ENCODE assay signal across 22 cellular contexts in the genomic region with DNA sequence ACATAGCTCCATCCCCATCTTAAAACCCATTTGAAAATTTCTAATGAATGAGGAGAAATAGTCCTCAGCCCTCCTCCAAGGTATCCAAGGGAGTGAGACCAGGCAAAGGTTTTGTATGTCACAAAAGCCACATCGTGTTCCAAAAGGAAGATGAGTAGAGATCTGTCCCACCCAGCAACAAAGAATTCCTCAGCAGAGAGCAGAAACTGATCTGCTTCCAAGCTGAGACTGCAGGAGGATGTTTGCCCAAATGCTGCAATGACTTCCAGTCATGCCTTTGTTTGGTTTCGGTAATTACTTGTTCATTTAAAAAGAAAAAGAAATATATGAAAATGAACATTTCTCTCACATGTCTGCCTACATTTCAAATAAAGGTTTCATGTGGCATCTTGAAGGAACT.
"Had no signal": no experiment of that assay in that cellular context is flagged by ENCODE, and none has a peak within 500 bp of the region (broad histone marks: within the 10 kb centered on the region; RNA-seq: fewer than 3 reads in every experiment).

No MANE protein-coding gene starts in this region.

- H3K27ac Mint-ChIP-seq: activated B cell treated with CpG ODN at 0.5 μM for 24 hours; activated CD4-positive, alpha-beta memory T cell treated with anti-CD3 and anti-CD28 coated beads for 36 hours; activated CD4-positive, alpha-beta T cell treated with anti-CD3 and anti-CD28 coated beads, Interleukin-2, amount 10 ng/mL, durations not matched to agents 7 days and 5 days; activated naive CD4-positive, alpha-beta T cell treated with anti-CD3 and anti-CD28 coated beads for 36 hours; activated naive CD8-positive, alpha-beta T cell; activated T-helper 17 cell treated with anti-CD3 and anti-CD28 coated beads, Interleukin-2, amount 50 U/mL, for 72 hours; T-helper 1 cell treated with Interleukin-12 subunit alpha and Interleukin-12 subunit beta and Interleukin-4 antibody, amounts not matched to agents 30 μg/mL and 1 μg/mL, for 36 hours had no signal

- H3K4me1 Mint-ChIP-seq: activated B cell treated with CpG ODN at 0.5 μM for 24 hours; activated CD4-positive, alpha-beta T cell treated with anti-CD3 and anti-CD28 coated beads, Interleukin-2, amount 10 ng/mL, durations not matched to agents 7 days and 5 days; activated T-helper 17 cell treated with anti-CD3 and anti-CD28 coated beads, Interleukin-2, amount 50 U/mL, for 72 hours had no signal

- H3K27ac ChIP-seq: PC-9 had no signal

- H3K4me2 ChIP-seq: PC-9 had no signal

- DNase-seq: activated B cell treated with CpG ODN at 0.5 μM for 24 hours; activated CD4-positive, alpha-beta memory T cell treated with anti-CD3 and anti-CD28 coated beads for 36 hours; activated CD4-positive, alpha-beta T cell treated with anti-CD3 and anti-CD28 coated beads, Interleukin-2, amount 10 ng/mL, durations not matched to agents 7 days and 5 days; activated gamma-delta T cell; activated naive CD4-positive, alpha-beta T cell treated with anti-CD3 and anti-CD28 coated beads for 36 hours; activated T-cell treated with anti-CD3 and anti-CD28 coated beads for 4 hours; activated T-cell treated with anti-CD3 and anti-CD28 coated beads, Interleukin-2, amount 50 U/mL, for 48 hours; anterior cingulate cortex; central memory CD4-positive, alpha-beta T cell; MM.1S; NCI-H1092; NCI-H1436; NCI-H1694 treated with DMSO at 0.1 percent for 48 hours; NCI-H2029 treated with DMSO at 0.1 percent for 48 hours; NCI-H446; NCI-H524; PC-9; SHP77 treated with DMSO at 0.1 percent for 48 hours; T-helper 9 cell had no signal

- H2AFZ ChIP-seq: PC-9 had no signal

- H3K36me3 Mint-ChIP-seq: activated naive CD8-positive, alpha-beta T cell had no signal

- H3K4me3 Mint-ChIP-seq: activated B cell treated with CpG ODN at 0.5 μM for 24 hours; activated CD4-positive, alpha-beta memory T cell treated with anti-CD3 and anti-CD28 coated beads for 36 hours; activated CD4-positive, alpha-beta T cell treated with anti-CD3 and anti-CD28 coated beads, Interleukin-2, amount 10 ng/mL, durations not matched to agents 7 days and 5 days; activated naive CD4-positive, alpha-beta T cell treated with anti-CD3 and anti-CD28 coated beads for 36 hours; activated naive CD8-positive, alpha-beta T cell; activated T-helper 17 cell treated with anti-CD3 and anti-CD28 coated beads, Interleukin-2, amount 50 U/mL, for 72 hours; T-helper 1 cell treated with Interleukin-12 subunit alpha and Interleukin-12 subunit beta and Interleukin-4 antibody, amounts not matched to agents 30 μg/mL and 1 μg/mL, for 36 hours had no signal

- H3K9me3 Mint-ChIP-seq: activated B cell treated with CpG ODN at 0.5 μM for 24 hours; T-helper 1 cell treated with Interleukin-12 subunit alpha and Interleukin-12 subunit beta and Interleukin-4 antibody, amounts not matched to agents 30 μg/mL and 1 μg/mL, for 36 hours had no signal

- ATAC-seq: activated T-helper 17 cell treated with anti-CD3 and anti-CD28 coated beads, Interleukin-2, amount 50 U/mL, for 72 hours had no signal

- H3K4me3 ChIP-seq: PC-9 had no signal
